8 cellular contexts compared by ENCODE assay signal in the genomic region with DNA sequence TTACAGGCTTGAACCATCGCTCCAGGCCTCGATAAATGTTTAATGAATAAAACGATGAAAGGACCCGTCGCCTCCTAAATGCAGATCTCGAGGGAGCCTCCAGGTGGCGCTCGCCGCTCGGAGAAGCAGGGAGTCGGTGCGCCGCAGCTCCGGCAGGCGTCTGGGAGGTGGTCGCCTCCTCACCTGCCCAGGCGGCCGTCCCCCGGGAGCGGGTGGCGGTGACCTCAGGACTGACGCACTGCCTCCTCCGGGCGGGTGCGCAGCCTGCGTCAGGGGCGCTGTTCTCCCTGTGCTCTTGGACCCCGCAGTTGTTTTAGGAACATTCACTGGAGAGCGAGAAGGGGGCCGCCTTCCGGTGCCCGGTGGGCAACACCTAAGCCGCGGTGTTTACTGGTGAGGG. TPM values are rescaled to one million over a fixed set of nuclear protein-coding genes. Genes with fewer than 3 reads are reported as not detected.
DNase-seq lines count a peak whose midpoint lies in the region; ATAC-seq and TF ChIP-seq lines count a peak whose summit lies in the region.

No MANE protein-coding gene starts in this region.

- peak overlapping the region; percentile 63 for H3K4me3 ChIP-seq in coronary artery

- no peak overlapping the region for H3K27ac ChIP-seq in coronary artery

- no peaks in the 10 kb centered on the region for H3K9me3 Mint-ChIP-seq in activated CD4-positive, alpha-beta T cell treated with anti-CD3 and anti-CD28 coated beads, Interleukin-2, amount 10 ng/mL, durations not matched to agents 7 days and 5 days

- H3K27me3 Mint-ChIP-seq in activated CD4-positive, alpha-beta T cell treated with anti-CD3 and anti-CD28 coated beads, Interleukin-2, amount 10 ng/mL, durations not matched to agents 7 days and 5 days: peaks cover 27% of the 10 kb centered on the region

- in situ Hi-C loops in G401 (cut with HindIII; ENCODE audit: low sequenced_read_pairs): no loop called here

- H3K4me1 Mint-ChIP-seq in activated CD4-positive, alpha-beta T cell treated with anti-CD3 and anti-CD28 coated beads, Interleukin-2, amount 10 ng/mL, durations not matched to agents 7 days and 5 days: peaks cover 12% of the 10 kb centered on the region

- ATAC-seq in GM19372 (IDR thresholded peaks at IDR 0.05; ENCODE audit: low read depth, unreplicated experiment): peak; percentile 55

- DNase-seq in AG09319 (ENCODE audit: extremely low read depth, low read depth) (no peak), NCI-H2107 (lab: John Stamatoyannopoulos, UW) (peak; percentile 57), coronary artery (ENCODE audit: low spot score) (no peak), left kidney (ENCODE audit: low read depth, low spot score) (peak; percentile 89), G401 (ENCODE audit: low spot score) (no peak)
- DNase-seq in activated CD4-positive, alpha-beta T cell treated with anti-CD3 and anti-CD28 coated beads, Interleukin-2, amount 10 ng/mL, durations not matched to agents 7 days and 5 days: peak; percentile 68
- peak; percentile 52 for DNase-seq in stimulated activated CD4-positive, alpha-beta T cell treated with anti-CD3 and anti-CD28 coated beads, Interleukin-2, amount 100 ng/mL, for 4 hours (ENCODE audit: low read depth)

- POLR2A ChIA-PET in activated CD4-positive, alpha-beta T cell treated with anti-CD3 and anti-CD28 coated beads, Interleukin-2, amount 10 ng/mL, durations not matched to agents 7 days and 5 days (lab: Charles Lee): no interaction called here

- H3K4me3 Mint-ChIP-seq in activated CD4-positive, alpha-beta T cell treated with anti-CD3 and anti-CD28 coated beads, Interleukin-2, amount 10 ng/mL, durations not matched to agents 7 days and 5 days: no peak overlapping the region

- CTCF ChIA-PET in activated CD4-positive, alpha-beta T cell treated with anti-CD3 and anti-CD28 coated beads, Interleukin-2, amount 10 ng/mL, durations not matched to agents 7 days and 5 days (lab: Charles Lee): interaction anchor here (0.6 to 0.9 kb wide), 2 partner anchors 139 to 221 kb away, joined by 3 read pairs; no protein-coding TSS in a partner anchor

- no peak overlapping the region for H3K27ac Mint-ChIP-seq in activated CD4-positive, alpha-beta T cell treated with anti-CD3 and anti-CD28 coated beads, Interleukin-2, amount 10 ng/mL, durations not matched to agents 7 days and 5 days

- TF ChIP-seq CTCF in AG09319 (IDR thresholded peaks at IDR 0.05; ENCODE audit: low read depth, low read length) (peak; percentile 75), coronary artery (IDR thresholded peaks at IDR 0.05) (peak; percentile 78)

- no peaks in the 10 kb centered on the region for H3K36me3 Mint-ChIP-seq in activated CD4-positive, alpha-beta T cell treated with anti-CD3 and anti-CD28 coated beads, Interleukin-2, amount 10 ng/mL, durations not matched to agents 7 days and 5 days (ENCODE audit: low read depth)

RNA-seq across cellular contexts. Expression of gene POLE4, which starts 38.6 kb away (rescaled TPM):
- 10 to 100 TPM; 35.5 to 39.5 TPM for total RNA-seq in activated CD4-positive, alpha-beta T cell treated with anti-CD3 and anti-CD28 coated beads, Interleukin-2, amount 10 ng/mL, durations not matched to agents 7 days and 5 days
- 52.2 and 59.5 TPM in 2 replicates for total RNA-seq in G401 (2014; rRNA removed; shearing (Covaris generic))

Comparison
In these comparisons a context has a peak if more than half of its experiments do, and no peak if none do; other contexts are left out.
1. DNase-seq: peak in NCI-H2107 (single experiment), activated CD4-positive, alpha-beta T cell treated with anti-CD3 and anti-CD28 coated beads, Interleukin-2, amount 10 ng/mL, durations not matched to agents 7 days and 5 days (single experiment), left kidney (single experiment) and stimulated activated CD4-positive, alpha-beta T cell treated with anti-CD3 and anti-CD28 coated beads, Interleukin-2, amount 100 ng/mL, for 4 hours (single experiment); none in AG09319 (single experiment), coronary artery (single experiment) and G401 (single experiment).